ENCODE assay signal across 10 cellular contexts in genomic region chr14:63493246-63493645, GRCh38. TPM values are rescaled to one million over a fixed set of nuclear protein-coding genes. Genes with fewer than 3 reads are reported as not detected.
DNase-seq lines count a peak whose midpoint lies in the region; ATAC-seq and TF ChIP-seq lines count a peak whose summit lies in the region.
"Had no signal": no experiment of that assay in that cellular context is flagged by ENCODE, and none has a peak within 500 bp of the region (broad histone marks: within the 10 kb centered on the region; RNA-seq: fewer than 3 reads in every experiment).

No MANE protein-coding gene starts in this region.

- H3K4me3 ChIP-seq in epithelial cell of esophagus (ENCODE audit: low read length) = no peak overlapping the region
- H3K4me3 ChIP-seq in psoas muscle = no peak overlapping the region
- no peak overlapping the region for H3K4me3 ChIP-seq in spleen
- H3K4me3 ChIP-seq: esophagus muscularis mucosa, pancreas had no signal

- H3K27ac ChIP-seq in psoas muscle = peak overlapping the region; percentile 56
- peak overlapping the region in 1 of 8 donors; percentile 32 for H3K27ac ChIP-seq in spleen
- H3K27ac ChIP-seq: esophagus muscularis mucosa, pancreas had no signal

- H3K4me1 ChIP-seq in psoas muscle (peaks cover 53% of the 10 kb centered on the region), spleen (peaks cover 0 to 63% (median 9%) of the 10 kb centered on the region in 6 donors)

- H3K27me3 ChIP-seq in psoas muscle (ENCODE audit: insufficient read depth in 3 of 3, low read length in 2 of 3) (no peaks in the 10 kb centered on the region), spleen (replicated peaks in 1 of 7) (no peaks in the 10 kb centered on the region)
- H3K27me3 ChIP-seq: esophagus muscularis mucosa, pancreas had no signal

- peak; percentile 48 for TF ChIP-seq CTCF in epithelial cell of esophagus (IDR thresholded peaks at IDR 0.05; ENCODE audit: insufficient read depth, low read depth, low read length, missing control alignments)
- TF ChIP-seq CTCF in psoas muscle (IDR thresholded peaks at IDR 0.05) = no peak
- TF ChIP-seq CTCF in spleen (IDR thresholded peaks at IDR 0.05 in 8 of 11, conservative IDR thresholded peaks at IDR 0.05 in 3 of 11) = no peak

- DNase-seq in DMS53 (lab: John Stamatoyannopoulos, UW) = peak; percentile 16
- DNase-seq in DMS53 treated with DMSO at 0.1 percent for 48 hours (lab: John Stamatoyannopoulos, UW; ENCODE audit: unreplicated experiment) = no peak
- DNase-seq in NCI-H510A treated with DMSO at 0.1 percent for 48 hours (lab: John Stamatoyannopoulos, UW) = peak; percentile 69
- peak; percentile 62 for DNase-seq in epithelial cell of esophagus (ENCODE audit: low read depth)
- DNase-seq in psoas muscle = no peak
- DNase-seq in spleen = no peak
- DNase-seq in superior temporal gyrus (ENCODE audit: extremely low spot score) = no peak
- no peak for DNase-seq in NOMO-1 treated with DMSO at 0.1 percent for 48 hours (lab: John Stamatoyannopoulos, UW; ENCODE audit: unreplicated experiment)
- DNase-seq: pancreas had no signal

- 65 to 74% (median 67%) methylated on average over 7 of the region's 7 CpGs for WGBS in psoas muscle, 3 donors
- 74 to 84% (median 81%) methylated on average over 7 of the region's 7 CpGs for WGBS in spleen, 5 donors

- H3K9me3 ChIP-seq in psoas muscle (no peaks in the 10 kb centered on the region), spleen (no peaks in the 10 kb centered on the region)
- H3K9me3 ChIP-seq: esophagus muscularis mucosa, pancreas had no signal

- peak in 3 of 4 donors; percentile 39 to 62 (median 61) for ATAC-seq in psoas muscle

- no peaks in the 10 kb centered on the region for H3K36me3 ChIP-seq in psoas muscle (ENCODE audit: insufficient read depth in 1 of 2, low read depth in 1 of 2)
- H3K36me3 ChIP-seq in spleen = peaks cover 0 to 5% (median 0%) of the 10 kb centered on the region in 6 donors
- H3K36me3 ChIP-seq: esophagus muscularis mucosa, pancreas had no signal

- intact Hi-C loops in psoas muscle (cut with DNase I) = no loop called here
- intact Hi-C loops in spleen (cut with DNase I; ENCODE audit: low total_unique reads) = no loop called here

- no peak for TF ChIP-seq POLR2A in spleen (IDR thresholded peaks at IDR 0.05)

RNA-seq across cellular contexts. Expression of gene PPP2R5E, which starts 49.9 kb away (rescaled TPM):
- 10 to 100 TPM; 29.3 to 35.0 (median 31.9) TPM for total RNA-seq in psoas muscle
- polyA plus RNA-seq in psoas muscle = 10 to 100 TPM; 10.8 to 28.3 (median 13.4) TPM
- total RNA-seq in spleen = 10 to 100 TPM; 27.2 to 42.3 (median 38.5) TPM
- 1 to 10 TPM; 6.1 to 9.0 (median 7.2) TPM for polyA plus RNA-seq in spleen

Comparison
In these comparisons a context has a peak if more than half of its experiments do, and no peak if none do; other contexts are left out.
1. DNase-seq: peak in DMS53 (single experiment), NCI-H510A treated with DMSO at 0.1 percent for 48 hours (single experiment) and epithelial cell of esophagus (single experiment); none in DMS53 treated with DMSO at 0.1 percent for 48 hours (single experiment), psoas muscle (0 of 2), spleen (single experiment), superior temporal gyrus (single experiment) and NOMO-1 treated with DMSO at 0.1 percent for 48 hours (single experiment).